Comparison of ENCODE assay signal across 1 cellular context in genomic region chr16:88993006-88993787, GRCh38.
TF ChIP-seq lines count a peak whose summit lies in the region.

No MANE protein-coding gene starts in this region.

TF ChIP-seq in K562, 482 proteins besides CTCF, POLR2A, EP300 and RAD21 (continued from another document):
- no peak for TF ChIP-seq ZNF395 (CRISPR knock-in tag; IDR thresholded peaks at IDR 0.05)
- TF ChIP-seq TRIM24 (IDR thresholded peaks at IDR 0.05): peak; percentile 41 to 47; a peak in 1 of 4 replicates
- no peak for TF ChIP-seq ZNF551 (CRISPR knock-in tag; IDR thresholded peaks at IDR 0.05)
- TF ChIP-seq ZNF717 (CRISPR knock-in tag; IDR thresholded peaks at IDR 0.05): no peak
- TF ChIP-seq ESRRB (CRISPR knock-in tag; IDR thresholded peaks at IDR 0.05; ENCODE audit: borderline replicate concordance): no peak
- peak; percentile 86 for TF ChIP-seq TFAP4 (CRISPR knock-in tag; IDR thresholded peaks at IDR 0.05; ENCODE audit: borderline replicate concordance)
- TF ChIP-seq TOE1 (IDR thresholded peaks at IDR 0.05; ENCODE audit: borderline replicate concordance): peak; percentile 39; the same call in 1 of the 2 replicates
- TF ChIP-seq TOE1 (CRISPR knock-in tag; IDR thresholded peaks at IDR 0.05; ENCODE audit: borderline replicate concordance, low read depth): no peak
- peak; percentile 70 for TF ChIP-seq ETV1 (tag; conservative IDR thresholded peaks at IDR 0.05; ENCODE audit: low read depth)
- no peak for TF ChIP-seq PREB (CRISPR knock-in tag; IDR thresholded peaks at IDR 0.05)
- TF ChIP-seq CCNT2 (IDR thresholded peaks at IDR 0.05; ENCODE audit: borderline replicate concordance, extremely low read depth, insufficient read length, low read depth, low read length): no peak
- TF ChIP-seq NR2F6 (CRISPR knock-in tag; IDR thresholded peaks at IDR 0.05): no peak
- TF ChIP-seq MEF2A (IDR thresholded peaks at IDR 0.05; ENCODE audit: control insufficient read depth, low read depth, low read length): no peak
- TF ChIP-seq SRSF3 (IDR thresholded peaks at IDR 0.05; ENCODE audit: insufficient read depth, low read length): no peak
- TF ChIP-seq SMAD2 (IDR thresholded peaks at IDR 0.05; ENCODE audit: low read depth, low read length): no peak
- TF ChIP-seq KDM1A (IDR thresholded peaks at IDR 0.05): peak; percentile 36 to 89; a peak in 3 of 4 replicates
- no peak for TF ChIP-seq THAP12 (CRISPR knock-in tag; IDR thresholded peaks at IDR 0.05)
